Comparison of ENCODE assay signal across 11 cellular contexts in the genomic region with DNA sequence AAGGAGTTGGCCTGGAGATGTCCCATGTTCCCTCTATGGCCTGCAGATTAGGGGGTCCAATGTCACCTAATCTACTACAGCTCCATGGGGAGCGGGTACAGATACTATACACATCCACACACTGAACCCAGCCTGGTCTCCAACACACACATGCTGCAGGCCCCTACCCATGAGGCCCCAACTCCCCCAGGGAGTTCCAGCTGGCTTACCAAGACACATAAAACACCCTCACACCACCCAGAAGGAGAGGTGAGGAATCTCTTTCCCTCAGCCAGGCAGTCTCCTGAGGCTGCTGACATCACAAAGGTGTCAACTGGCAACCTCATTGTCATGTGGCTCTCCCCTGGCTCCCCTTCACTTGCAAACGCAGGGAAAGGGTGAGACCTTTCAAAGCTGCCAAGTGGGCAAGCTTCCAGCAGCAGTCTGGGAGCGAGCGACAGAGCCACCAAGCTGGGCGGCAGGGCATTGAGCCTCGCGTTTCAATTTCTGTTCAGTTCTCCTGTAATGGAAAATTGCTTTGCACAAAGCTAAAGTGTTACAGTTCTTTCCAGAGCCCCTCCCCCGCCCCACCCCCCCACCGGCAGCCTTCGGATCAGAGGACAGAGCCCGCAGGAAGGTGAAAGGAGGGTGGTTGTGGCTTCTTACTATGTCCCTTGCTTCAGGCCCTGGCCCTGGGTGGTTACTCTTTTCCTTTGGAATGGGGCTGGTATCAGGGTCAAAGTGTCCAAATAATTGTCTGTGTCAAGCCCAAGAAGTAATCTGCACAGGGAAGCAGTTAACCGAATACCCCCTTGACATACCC. TPM values are rescaled to one million over a fixed set of nuclear protein-coding genes. Genes with fewer than 3 reads are reported as not detected.
DNase-seq lines count a peak whose midpoint lies in the region; ATAC-seq and TF ChIP-seq lines count a peak whose summit lies in the region.
"Had no signal": no experiment of that assay in that cellular context is flagged by ENCODE, and none has a peak within 500 bp of the region (broad histone marks: within the 10 kb centered on the region; RNA-seq: fewer than 3 reads in every experiment).

A gene with protein sequence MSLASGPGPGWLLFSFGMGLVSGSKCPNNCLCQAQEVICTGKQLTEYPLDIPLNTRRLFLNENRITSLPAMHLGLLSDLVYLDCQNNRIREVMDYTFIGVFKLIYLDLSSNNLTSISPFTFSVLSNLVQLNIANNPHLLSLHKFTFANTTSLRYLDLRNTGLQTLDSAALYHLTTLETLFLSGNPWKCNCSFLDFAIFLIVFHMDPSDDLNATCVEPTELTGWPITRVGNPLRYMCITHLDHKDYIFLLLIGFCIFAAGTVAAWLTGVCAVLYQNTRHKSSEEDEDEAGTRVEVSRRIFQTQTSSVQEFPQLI (plus strand): TSS at position 350 of the 802 bp plus-strand sequence. CDS start 297 bp downstream, at position 647.

- TF ChIP-seq CTCF in A673 (conservative IDR thresholded peaks at IDR 0.05; ENCODE audit: low read depth, low read length): no peak
- TF ChIP-seq CTCF in body of pancreas (IDR thresholded peaks at IDR 0.05): no peak
- no peak for TF ChIP-seq CTCF in left lung (IDR thresholded peaks at IDR 0.05)
- TF ChIP-seq CTCF in WERI-Rb-1 (IDR thresholded peaks at IDR 0.05; ENCODE audit: low read depth, low read length): no peak
- no peak for TF ChIP-seq CTCF in RWPE1 (conservative IDR thresholded peaks at IDR 0.05; ENCODE audit: low read depth)

- H3K27ac ChIP-seq in A673 (ENCODE audit: low read depth, low read length, poor library complexity, severe bottlenecking): no peak within 1 kb of the TSS
- H3K27ac ChIP-seq in body of pancreas: peak within 1 kb of the TSS in 1 of 4 donors; percentile 4
- H3K27ac ChIP-seq in left lung: no peak within 1 kb of the TSS
- no peak within 1 kb of the TSS; the same call in 1 of the 2 replicates for H3K27ac ChIP-seq in WERI-Rb-1
- no peak within 1 kb of the TSS for H3K27ac ChIP-seq in RWPE1
- H3K27ac ChIP-seq: BLaER1 had no signal

- no TSS peak for BruUV-seq in A673 (replicated peaks; lab: Mats Ljungman, UMichigan)

- no peak for TF ChIP-seq POLR2A in body of pancreas (IDR thresholded peaks at IDR 0.05)

- peak; percentile 44 for DNase-seq in A673 (ENCODE audit: low spot score)
- peak; percentile 96 for DNase-seq in NCI-H1105 treated with DMSO at 0.1 percent for 48 hours (lab: John Stamatoyannopoulos, UW)
- peak; percentile 70 to 90 (median 86) for DNase-seq in body of pancreas
- peak; percentile 70 to 74 for DNase-seq in left lung
- no peak for DNase-seq in NOMO-1 treated with DMSO at 0.1 percent for 48 hours (lab: John Stamatoyannopoulos, UW; ENCODE audit: unreplicated experiment)
- DNase-seq in OCI-M1 (lab: John Stamatoyannopoulos, UW): no peak
- no peak for DNase-seq in WERI-Rb-1
- no peak for DNase-seq in RWPE1 (ENCODE audit: low spot score)
- DNase-seq: NCI-H446 treated with DMSO at 0.1 percent for 48 hours had no signal

- H3K4me3 ChIP-seq in A673 (ENCODE audit: low read depth, low read length, poor library complexity, severe bottlenecking) (no peak within 1 kb of the TSS), body of pancreas (no peak within 1 kb of the TSS), left lung (no peak within 1 kb of the TSS), WERI-Rb-1 (ENCODE audit: low read depth, low read length) (no peak within 1 kb of the TSS)
- H3K4me3 ChIP-seq: BLaER1 had no signal

- intact Hi-C loops in A673 (cut with micrococcal nuclease; ENCODE audit: unreplicated experiment): no loop called here
- intact Hi-C loops in body of pancreas (cut with DNase I): no loop called here
- intact Hi-C loops in left lung (cut with DNase I): no loop called here

- no peaks in the 10 kb centered on the region for H3K27me3 ChIP-seq in A673 (replicated peaks; ENCODE audit: insufficient read depth, low read depth, low read length, poor library complexity)
- H3K27me3 ChIP-seq in body of pancreas: no peaks in the 10 kb centered on the region
- H3K27me3 ChIP-seq in left lung: peaks cover 0 to 7% of the 10 kb centered on the region in 2 donors
- H3K27me3 ChIP-seq in WERI-Rb-1 (ENCODE audit: insufficient read depth, low read depth, severe bottlenecking): no peaks in the 10 kb centered on the region
- H3K27me3 ChIP-seq: BLaER1 had no signal

- no peaks in the 10 kb centered on the region for H3K4me1 ChIP-seq in A673 (ENCODE audit: insufficient read depth, low read length, poor library complexity, severe bottlenecking)
- peaks cover 12% of the 10 kb centered on the region for H3K4me1 ChIP-seq in body of pancreas
- H3K4me1 ChIP-seq in left lung: peaks cover 6 to 10% of the 10 kb centered on the region in 2 donors
- H3K4me1 ChIP-seq: BLaER1 had no signal

- peak; percentile 78 for ATAC-seq in body of pancreas
- peak; percentile 77 for ATAC-seq in left lung

- WGBS in body of pancreas, 2 donors: 15 to 17% methylated on average over 11 to 12 of the region's 12 CpGs

- no peaks in the 10 kb centered on the region for H3K9me3 ChIP-seq in A673 (ENCODE audit: low read depth, low read length, poor library complexity, severe bottlenecking)
- H3K9me3 ChIP-seq in body of pancreas: no peaks in the 10 kb centered on the region
- H3K9me3 ChIP-seq in left lung: no peaks in the 10 kb centered on the region
- H3K9me3 ChIP-seq in WERI-Rb-1 (ENCODE audit: severe bottlenecking): no peaks in the 10 kb centered on the region
- H3K9me3 ChIP-seq: BLaER1 had no signal

- no peaks in the 10 kb centered on the region for H3K36me3 ChIP-seq in A673 (ENCODE audit: insufficient read depth, low read length, poor library complexity, severe bottlenecking)
- H3K36me3 ChIP-seq in body of pancreas (replicated peaks in 1 of 2; ENCODE audit: insufficient read depth in 1 of 2, low read depth in 2 of 2): no peaks in the 10 kb centered on the region
- H3K36me3 ChIP-seq in left lung: no peaks in the 10 kb centered on the region
- H3K36me3 ChIP-seq in WERI-Rb-1: no peaks in the 10 kb centered on the region
- H3K36me3 ChIP-seq: BLaER1 had no signal

- POLR2A ChIA-PET in A673 (lab: Charles Lee; ENCODE audit: low non-redundant PET) (no interaction called here), RWPE1 (lab: Yijun Ruan, JAX; ENCODE audit: low non-redundant PET) (no interaction called here)

- CTCF ChIA-PET in A673 (lab: Charles Lee) (no interaction called here), RWPE1 (lab: Yijun Ruan, JAX) (no interaction called here)

RNA-seq across cellular contexts. Expression of the gene that starts here (rescaled TPM):
- total RNA-seq in A673 (2021) (not detected in 2 replicates), body of pancreas (not detected), left lung (not detected)
- total RNA-seq: lung microvascular endothelial cell had no signal

Comparison
In these comparisons a context has a peak if more than half of its experiments do, and no peak if none do; other contexts are left out.
1. Peak in DNase-seq in A673; RNA of the gene not detected or under 1 TPM.
2. Peak in DNase-seq and ATAC-seq in body of pancreas; RNA of the gene not detected or under 1 TPM.
3. Peak in DNase-seq and ATAC-seq in left lung; RNA of the gene not detected or under 1 TPM.